ENCODE assay signal across 1 cellular context in genomic region chr10:71068811-71069411, GRCh38.
TF ChIP-seq lines count a peak whose summit lies in the region.

No MANE protein-coding gene starts in this region.

TF ChIP-seq in GM23338, 12 proteins besides CTCF, POLR2A, EP300 and RAD21 (continued from another document):
- no peak for TF ChIP-seq ZNF462 (CRISPR knock-in tag; IDR thresholded peaks at IDR 0.05)
- no peak for TF ChIP-seq NANOG (IDR thresholded peaks at IDR 0.05; ENCODE audit: borderline replicate concordance)
- TF ChIP-seq ZNF331 (CRISPR knock-in tag; IDR thresholded peaks at IDR 0.05; ENCODE audit: low read depth), result no peak
- TF ChIP-seq ZNF114 (CRISPR knock-in tag; IDR thresholded peaks at IDR 0.05), result no peak
- no peak for TF ChIP-seq EZH2phosphoT487 (IDR thresholded peaks at IDR 0.05; ENCODE audit: unreplicated experiment)
- no peak for TF ChIP-seq EZH2 (IDR thresholded peaks at IDR 0.05; ENCODE audit: low read depth, unreplicated experiment)
- no peak for TF ChIP-seq POLR2AphosphoS5 (IDR thresholded peaks at IDR 0.05; ENCODE audit: low read depth)
- TF ChIP-seq ETS1 (IDR thresholded peaks at IDR 0.05), result no peak
